8 cellular contexts compared by ENCODE assay signal in the genomic region with DNA sequence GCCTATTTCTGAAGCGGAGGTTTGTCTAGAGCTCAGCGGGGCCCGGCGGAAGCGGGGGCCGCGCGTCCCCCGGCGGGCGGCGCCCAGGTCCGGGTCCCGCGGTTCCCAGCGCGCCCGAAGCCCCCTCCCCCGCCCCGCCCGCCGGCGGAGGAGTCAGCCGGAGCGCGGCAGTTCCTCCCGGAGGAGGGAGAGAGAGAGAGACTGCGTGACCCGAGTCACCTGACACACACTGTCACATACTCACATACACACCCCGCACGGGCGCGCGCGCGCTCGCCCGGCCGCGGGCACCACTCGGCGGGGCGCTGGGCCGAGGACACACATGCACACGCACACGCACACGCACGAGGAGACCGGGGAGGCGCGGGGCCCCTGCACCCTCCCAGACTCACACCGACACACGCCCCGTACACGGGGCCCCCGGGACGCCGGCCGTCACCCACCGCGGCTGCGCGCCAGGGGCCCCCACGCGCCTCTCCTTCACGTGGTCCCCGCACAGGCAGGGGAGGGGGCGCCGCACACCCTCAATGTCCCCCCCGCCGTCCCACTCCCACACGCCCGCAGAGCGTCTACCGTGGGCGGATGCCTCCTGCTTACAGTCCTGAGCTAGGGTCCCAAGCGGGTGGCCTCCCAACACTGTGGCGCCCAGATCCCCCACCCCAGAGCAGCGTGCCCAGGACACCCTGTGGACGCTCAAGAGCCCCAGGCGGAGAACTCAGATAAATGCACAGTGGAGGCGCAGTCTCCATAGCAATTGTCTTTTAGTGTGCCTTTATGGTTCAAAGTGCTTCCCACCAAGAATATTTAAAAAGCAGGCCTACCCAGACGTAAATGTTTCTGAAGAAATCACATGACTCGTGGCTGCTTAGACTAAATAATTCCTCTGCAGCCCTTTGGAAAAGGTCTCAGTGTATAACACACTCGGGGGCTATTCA. TPM values are rescaled to one million over a fixed set of nuclear protein-coding genes. Genes with fewer than 3 reads are reported as not detected.
DNase-seq lines count a peak whose midpoint lies in the region; ATAC-seq, FAIRE-seq and TF ChIP-seq lines count a peak whose summit lies in the region.

A gene with protein sequence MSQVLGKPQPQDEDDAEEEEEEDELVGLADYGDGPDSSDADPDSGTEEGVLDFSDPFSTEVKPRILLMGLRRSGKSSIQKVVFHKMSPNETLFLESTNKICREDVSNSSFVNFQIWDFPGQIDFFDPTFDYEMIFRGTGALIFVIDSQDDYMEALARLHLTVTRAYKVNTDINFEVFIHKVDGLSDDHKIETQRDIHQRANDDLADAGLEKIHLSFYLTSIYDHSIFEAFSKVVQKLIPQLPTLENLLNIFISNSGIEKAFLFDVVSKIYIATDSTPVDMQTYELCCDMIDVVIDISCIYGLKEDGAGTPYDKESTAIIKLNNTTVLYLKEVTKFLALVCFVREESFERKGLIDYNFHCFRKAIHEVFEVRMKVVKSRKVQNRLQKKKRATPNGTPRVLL (minus strand): TSS at position 203 of the 935 bp plus-strand sequence. CDS start 280 bp downstream, outside the sequence.

- ATAC-seq in HG02610 (IDR thresholded peaks at IDR 0.05; ENCODE audit: unreplicated experiment) (peak; percentile 81), HG02840 (IDR thresholded peaks at IDR 0.05; ENCODE audit: low FRiP score, unreplicated experiment) (no peak)

- H3K9me3 ChIP-seq in breast epithelium, result no peaks in the 10 kb centered on the region

- H3K36me3 ChIP-seq in breast epithelium, result no peaks in the 10 kb centered on the region

- intact Hi-C loops in breast epithelium (cut with DNase I; ENCODE audit: low total_unique reads), result no loop called here

- TF ChIP-seq CTCF in breast epithelium (IDR thresholded peaks at IDR 0.05), result no peak

- peak within 1 kb of the TSS; percentile 28 to 81 for H3K27ac ChIP-seq in breast epithelium

- H3K4me3 ChIP-seq in breast epithelium, result peak within 1 kb of the TSS; percentile 62 to 97 (median 84)

- H3K27me3 ChIP-seq in breast epithelium, result no peaks in the 10 kb centered on the region

- TF ChIP-seq POLR2A in GM12892 (IDR thresholded peaks at IDR 0.05; ENCODE audit: low read depth, low read length) (no peak), breast epithelium (IDR thresholded peaks at IDR 0.05) (no peak)

- no peaks in the 10 kb centered on the region for H3K4me1 ChIP-seq in breast epithelium

- DNase-seq in GM12892 (ENCODE audit: insufficient read length) (peak; percentile 66), NCI-H1105 (lab: John Stamatoyannopoulos, UW) (peak; percentile 62), UCSD-AML1 (lab: John Stamatoyannopoulos, UW; ENCODE audit: unreplicated experiment) (peak; percentile 14), breast epithelium (ENCODE audit: low spot score in 2 of 2) (peak; percentile 63 to 65), islet precursor cell (peak; percentile 75)
- DNase-seq in stimulated activated CD4-positive, alpha-beta T cell treated with anti-CD3 and anti-CD28 coated beads, Interleukin-12 subunit alpha, Interleukin-12 subunit beta, amount 100 ng/mL, for 24 hours (ENCODE audit: low read depth in 2 of 2), result peak; percentile 43

- FAIRE-seq in GM12892 (lab: Jason Lieb, UNC), result peak; percentile 95

RNA-seq across cellular contexts. Expression of the gene that starts here (rescaled TPM):
- polyA plus RNA-seq in GM12892 (2012; ENCODE audit: missing spikeins), result 29.6 TPM
- total RNA-seq in breast epithelium, result 10 to 100 TPM; 12.8 to 38.6 (median 23.9) TPM

Comparison
In these comparisons a context has a peak if more than half of its experiments do, and no peak if none do; other contexts are left out.
1. DNase-seq: peak in every context shown above with its lines; median percentile 75 in islet precursor cell; 66 in GM12892; 64 in breast epithelium; 62 in NCI-H1105; 43 in stimulated activated CD4-positive, alpha-beta T cell treated with anti-CD3 and anti-CD28 coated beads, Interleukin-12 subunit alpha, Interleukin-12 subunit beta, amount 100 ng/mL, for 24 hours; 14 in UCSD-AML1.